In genomic region chr3:50241163-50241562, GRCh38 we compare ENCODE assay signal across 10 cellular contexts. TPM values are rescaled to one million over a fixed set of nuclear protein-coding genes. Genes with fewer than 3 reads are reported as not detected.
A peak's percentile ranks its signal among the peaks of the same experiment; 100 is the strongest.
DNase-seq lines count a peak whose midpoint lies in the region; ATAC-seq, FAIRE-seq and TF ChIP-seq lines count a peak whose summit lies in the region.
"Had no signal": no experiment of that assay in that cellular context is flagged by ENCODE, and none has a peak within 500 bp of the region (broad histone marks: within the 10 kb centered on the region; RNA-seq: fewer than 3 reads in every experiment).

No MANE protein-coding gene starts in this region.

- peak overlapping the region; percentile 38 to 68 (median 51) for H3K9ac ChIP-seq in skeletal muscle tissue (ENCODE audit: low read depth in 1 of 3, low read length in 3 of 3)

- no peak for FAIRE-seq in frontal cortex (lab: Jason Lieb, UNC)

- H3K4me3 ChIP-seq in RWPE2 (ENCODE audit: severe bottlenecking) (no peak overlapping the region), gastroesophageal sphincter (no peak overlapping the region), skeletal muscle tissue (ENCODE audit: low read length in 3 of 3) (peak overlapping the region in 1 of 3 donors; percentile 10)

- H3K27ac Mint-ChIP-seq in HFFc6 = peak overlapping the region; percentile 67

- H3K4me1 Mint-ChIP-seq in HFFc6 (ENCODE audit: low read depth) = peaks cover 68% of the 10 kb centered on the region

- H3K4me1 ChIP-seq in RWPE2 (ENCODE audit: insufficient read depth, poor library complexity, severe bottlenecking) (peaks cover 6% of the 10 kb centered on the region), gastroesophageal sphincter (peaks cover 0 to 91% (median 78%) of the 10 kb centered on the region in 3 donors), skeletal muscle tissue (ENCODE audit: control insufficient read depth in 3 of 3, insufficient read depth in 3 of 3, low read length in 3 of 3) (peaks cover 87 to 93% (median 89%) of the 10 kb centered on the region in 3 donors)

- no peak for ATAC-seq in RWPE2 (ENCODE audit: low read depth)
- no peak for ATAC-seq in gastroesophageal sphincter

- intact Hi-C loops in posterior cingulate gyrus (cut with DNase I) = no loop called here

- no CpG with 5 or more reads among the region's 4 CpGs for WGBS in gastroesophageal sphincter (ENCODE audit: low coverage in 1 of 2), 2 donors

- TF ChIP-seq CTCF in HFFc6 (IDR thresholded peaks at IDR 0.05) (no peak), RWPE2 (IDR thresholded peaks at IDR 0.05; ENCODE audit: poor library complexity, severe bottlenecking) (no peak), gastroesophageal sphincter (IDR thresholded peaks at IDR 0.05) (no peak)

- TF ChIP-seq EP300 in gastroesophageal sphincter (IDR thresholded peaks at IDR 0.05) = no peak

- H3K27me3 ChIP-seq in RWPE2 (ENCODE audit: insufficient read depth, poor library complexity, severe bottlenecking) (no peaks in the 10 kb centered on the region), gastroesophageal sphincter (no peaks in the 10 kb centered on the region), skeletal muscle tissue (ENCODE audit: control insufficient read depth in 3 of 3, insufficient read depth in 3 of 3, low read length in 3 of 3) (no peaks in the 10 kb centered on the region)

- H3K9me3 ChIP-seq in RWPE2 (ENCODE audit: severe bottlenecking) = no peaks in the 10 kb centered on the region
- no peaks in the 10 kb centered on the region for H3K9me3 ChIP-seq in gastroesophageal sphincter
- no peaks in the 10 kb centered on the region for H3K9me3 ChIP-seq in skeletal muscle tissue (ENCODE audit: control insufficient read depth in 3 of 3, low read length in 3 of 3)

- H3K27me3 Mint-ChIP-seq in HFFc6 (ENCODE audit: insufficient read depth) = peaks cover 4% of the 10 kb centered on the region; the same call in 1 of the 2 replicates

- H3K36me3 ChIP-seq in RWPE2 (ENCODE audit: low read depth) (peaks cover 25% of the 10 kb centered on the region), gastroesophageal sphincter (peaks cover 0 to 11% of the 10 kb centered on the region in 2 donors), skeletal muscle tissue (ENCODE audit: control insufficient read depth in 3 of 3, insufficient read depth in 3 of 3, low read length in 3 of 3) (peaks cover 0 to 2% (median 0%) of the 10 kb centered on the region in 3 donors)

- no peaks in the 10 kb centered on the region for H3K9me3 Mint-ChIP-seq in HFFc6

- peak overlapping the region; percentile 93 for H3K27ac ChIP-seq in RWPE2 (ENCODE audit: poor library complexity, severe bottlenecking)
- peak overlapping the region in 3 of 4 donors; percentile 84 to 100 (median 96) for H3K27ac ChIP-seq in gastroesophageal sphincter
- peak overlapping the region; percentile 80 for H3K27ac ChIP-seq in skeletal muscle tissue (ENCODE audit: low read depth, low read length)

- H3K4me3 Mint-ChIP-seq in HFFc6 = peak overlapping the region; percentile 57; the same call in 1 of the 2 replicates

- DNase-seq in HFFc6 (no peak), RWPE2 (ENCODE audit: low spot score) (no peak), SW480 (ENCODE audit: low spot score) (no peak), posterior cingulate gyrus (no peak), frontal cortex (ENCODE audit: low spot score in 2 of 2) (no peak), erythroblast (lab: John Stamatoyannopoulos, UW) (no peak)
- DNase-seq: head of caudate nucleus, NCI-H446 had no signal

- TF ChIP-seq POLR2A in gastroesophageal sphincter (IDR thresholded peaks at IDR 0.05) = no peak
- no peak for TF ChIP-seq POLR2A in erythroblast (IDR thresholded peaks at IDR 0.05; ENCODE audit: low read length)

- peaks cover 18% of the 10 kb centered on the region for H3K36me3 Mint-ChIP-seq in HFFc6 (ENCODE audit: low read depth)

RNA-seq across cellular contexts. Expression of gene GNAI2, which starts 5.2 kb away (rescaled TPM):
- total RNA-seq in HFFc6 (2021; fragmentation: NEBNext Ultra II Directional; extraction: Animal tissue kit (Norgen Biotek cat#: 25700)) = 100 to 1,000 TPM; 532 to 617 (median 582) TPM
- total RNA-seq in gastroesophageal sphincter (100 to 1,000 TPM; 172 to 262 (median 222) TPM), skeletal muscle tissue (78.8 TPM), frontal cortex (97.0 TPM)

RNA-seq across cellular contexts. Expression of gene SEMA3B, which starts 27.8 kb away (rescaled TPM):
- 10 to 100 TPM; 14.5 to 26.6 (median 24.7) TPM for total RNA-seq in HFFc6 (2021; fragmentation: NEBNext Ultra II Directional; extraction: Animal tissue kit (Norgen Biotek cat#: 25700))
- total RNA-seq in gastroesophageal sphincter (10 to 100 TPM; 29.1 to 54.9 (median 44.2) TPM), skeletal muscle tissue (19.8 TPM), frontal cortex (2.4 TPM)

RNA-seq across cellular contexts. Expression of gene SLC38A3, which starts 36.1 kb away (rescaled TPM):
- total RNA-seq in HFFc6 (2021; fragmentation: NEBNext Ultra II Directional; extraction: Animal tissue kit (Norgen Biotek cat#: 25700)) = under 1 TPM in 2 of 6 experiments, not detected in 4; 0.16 to 0.24 TPM
- total RNA-seq in gastroesophageal sphincter (under 1 TPM in 2 of 4 donors, not detected in 2; 0.35 TPM), skeletal muscle tissue (0.52 TPM), frontal cortex (2.0 TPM)

RNA-seq across cellular contexts. Expression of gene LSMEM2, which starts 37.7 kb away (rescaled TPM):
- total RNA-seq in HFFc6 (2021; fragmentation: NEBNext Ultra II Directional; extraction: Animal tissue kit (Norgen Biotek cat#: 25700)) = under 1 TPM in 2 of 6 experiments, not detected in 4; 0.11 to 0.13 TPM
- total RNA-seq in gastroesophageal sphincter (not detected), skeletal muscle tissue (15.1 TPM), frontal cortex (0.82 TPM)

RNA-seq across cellular contexts. Expression of gene GNAT1, which starts 49.8 kb away (rescaled TPM):
- not detected for total RNA-seq in HFFc6 (2021; fragmentation: NEBNext Ultra II Directional; extraction: Animal tissue kit (Norgen Biotek cat#: 25700))
- total RNA-seq in gastroesophageal sphincter = not detected
- total RNA-seq in skeletal muscle tissue = not detected
- not detected for total RNA-seq in frontal cortex
